In genomic region chr13:98265669-98266551, GRCh38 we compare ENCODE assay signal across 17 cellular contexts.
DNase-seq lines count a peak whose midpoint lies in the region; ATAC-seq and TF ChIP-seq lines count a peak whose summit lies in the region.
"Had no signal": no experiment of that assay in that cellular context is flagged by ENCODE, and none has a peak within 500 bp of the region (broad histone marks: within the 10 kb centered on the region; RNA-seq: fewer than 3 reads in every experiment).

No MANE protein-coding gene starts in this region.

- H3K4me1 Mint-ChIP-seq in glutamatergic neuron (ENCODE audit: low read depth, unreplicated experiment) (peaks cover 37% of the 10 kb centered on the region), nephron (peaks cover 50% of the 10 kb centered on the region)
- H3K4me1 Mint-ChIP-seq: stimulated activated memory B cell treated with anti-CD40 and anti-IgM and Interleukin-4, amounts not matched to agents 10 μg/mL and 1 μg/mL and 100 μg/mL, for 72 hours had no signal

- peaks cover 10% of the 10 kb centered on the region for H3K36me3 ChIP-seq in WERI-Rb-1
- H3K36me3 ChIP-seq: brain microvascular endothelial cell, heart left ventricle had no signal

- H3K27ac Mint-ChIP-seq in glutamatergic neuron (ENCODE audit: unreplicated experiment) (peak overlapping the region; percentile 22), nephron (peak overlapping the region; percentile 97 to 99 (median 98))
- H3K27ac Mint-ChIP-seq: activated T-helper 2 cell treated with anti-CD3 and anti-CD28 coated beads, Interferon-gamma antibody, Interleukin-2, Interleukin-4, amounts not matched to agents 10 μg/mL and 5 μg/mL and 100 μg/mL, durations not matched to agents 14 hours and 24 hours and 36 hours; stimulated activated memory B cell treated with anti-CD40 and anti-IgM and Interleukin-4, amounts not matched to agents 10 μg/mL and 1 μg/mL and 100 μg/mL, for 72 hours had no signal

- no peaks in the 10 kb centered on the region for H3K9me3 ChIP-seq in WERI-Rb-1 (ENCODE audit: severe bottlenecking)
- H3K9me3 ChIP-seq: heart left ventricle, psoas muscle had no signal

- H3K4me3 ChIP-seq in WERI-Rb-1 (ENCODE audit: low read depth, low read length), result no peak overlapping the region
- H3K4me3 ChIP-seq: heart left ventricle, psoas muscle had no signal

- no peak overlapping the region for H3K27ac ChIP-seq in WERI-Rb-1
- H3K27ac ChIP-seq: brain microvascular endothelial cell, heart left ventricle, psoas muscle had no signal

- ATAC-seq in GM21528 (IDR thresholded peaks at IDR 0.05; ENCODE audit: low FRiP score, unreplicated experiment) (no peak), GM19397 (IDR thresholded peaks at IDR 0.05; ENCODE audit: unreplicated experiment) (no peak)
- ATAC-seq: psoas muscle; stimulated activated memory B cell treated with anti-CD40 and anti-IgM and Interleukin-4, amounts not matched to agents 10 μg/mL and 1 μg/mL and 100 μg/mL, for 72 hours had no signal

- H3K36me3 Mint-ChIP-seq in glutamatergic neuron (ENCODE audit: unreplicated experiment) (peaks cover 6% of the 10 kb centered on the region), nephron (ENCODE audit: low read depth) (peaks cover 8% of the 10 kb centered on the region)
- H3K36me3 Mint-ChIP-seq: stimulated activated memory B cell treated with anti-CD40 and anti-IgM and Interleukin-4, amounts not matched to agents 10 μg/mL and 1 μg/mL and 100 μg/mL, for 72 hours had no signal

- peaks cover 3% of the 10 kb centered on the region for H3K27me3 Mint-ChIP-seq in glutamatergic neuron (ENCODE audit: unreplicated experiment)
- H3K27me3 Mint-ChIP-seq in nephron (ENCODE audit: low read depth), result no peaks in the 10 kb centered on the region
- H3K27me3 Mint-ChIP-seq: stimulated activated memory B cell treated with anti-CD40 and anti-IgM and Interleukin-4, amounts not matched to agents 10 μg/mL and 1 μg/mL and 100 μg/mL, for 72 hours had no signal

- no peak overlapping the region for H3K4me3 Mint-ChIP-seq in glutamatergic neuron (ENCODE audit: unreplicated experiment)
- peak overlapping the region; percentile 53 to 54 (median 54) for H3K4me3 Mint-ChIP-seq in nephron
- H3K4me3 Mint-ChIP-seq: stimulated activated memory B cell treated with anti-CD40 and anti-IgM and Interleukin-4, amounts not matched to agents 10 μg/mL and 1 μg/mL and 100 μg/mL, for 72 hours had no signal

- TF ChIP-seq CTCF in glutamatergic neuron (IDR thresholded peaks at IDR 0.05; ENCODE audit: partially characterized antibody, unreplicated experiment) (no peak), nephron (IDR thresholded peaks at IDR 0.05; ENCODE audit: unreplicated experiment in 3 of 3) (no peak), WERI-Rb-1 (IDR thresholded peaks at IDR 0.05; ENCODE audit: low read depth, low read length) (no peak)

- DNase-seq in AG20443 (ENCODE audit: low spot score), result peak; percentile 41
- DNase-seq in RPMI7951 (ENCODE audit: low read depth), result peak; percentile 54
- DNase-seq in glutamatergic neuron, result no peak
- DNase-seq in activated gamma-delta T cell treated with Interleukin-2 at 50 U/mL for 16 hours, result no peak
- DNase-seq in WERI-Rb-1, result no peak
- DNase-seq: activated CD4-positive, alpha-beta T cell treated with anti-CD3 and anti-CD28 coated beads, Interleukin-2, amount 50 U/mL, for 48 hours; brain microvascular endothelial cell; DMS79 treated with DMSO at 0.1 percent for 48 hours; heart left ventricle; NCI-H2171; psoas muscle; T-helper 2 cell had no signal

- H3K9me3 Mint-ChIP-seq in glutamatergic neuron (ENCODE audit: unreplicated experiment), result peaks cover 9% of the 10 kb centered on the region
- H3K9me3 Mint-ChIP-seq in nephron, result no peaks in the 10 kb centered on the region
- H3K9me3 Mint-ChIP-seq: activated T-helper 2 cell treated with anti-CD3 and anti-CD28 coated beads, Interferon-gamma antibody, Interleukin-2, Interleukin-4, amounts not matched to agents 10 μg/mL and 5 μg/mL and 100 μg/mL, durations not matched to agents 14 hours and 24 hours and 36 hours; stimulated activated memory B cell treated with anti-CD40 and anti-IgM and Interleukin-4, amounts not matched to agents 10 μg/mL and 1 μg/mL and 100 μg/mL, for 72 hours had no signal

- H3K27me3 ChIP-seq in WERI-Rb-1 (ENCODE audit: insufficient read depth, low read depth, severe bottlenecking), result no peaks in the 10 kb centered on the region
- H3K27me3 ChIP-seq: brain microvascular endothelial cell, heart left ventricle had no signal

Comparison
In these comparisons a context has a peak if more than half of its experiments do, and no peak if none do; other contexts are left out.
1. DNase-seq: peak in AG20443 (single experiment) and RPMI7951 (single experiment); none in glutamatergic neuron (single experiment), activated gamma-delta T cell treated with Interleukin-2 at 50 U/mL for 16 hours (single experiment) and WERI-Rb-1 (single experiment).